ENCODE assay signal across 16 cellular contexts in the genomic region with DNA sequence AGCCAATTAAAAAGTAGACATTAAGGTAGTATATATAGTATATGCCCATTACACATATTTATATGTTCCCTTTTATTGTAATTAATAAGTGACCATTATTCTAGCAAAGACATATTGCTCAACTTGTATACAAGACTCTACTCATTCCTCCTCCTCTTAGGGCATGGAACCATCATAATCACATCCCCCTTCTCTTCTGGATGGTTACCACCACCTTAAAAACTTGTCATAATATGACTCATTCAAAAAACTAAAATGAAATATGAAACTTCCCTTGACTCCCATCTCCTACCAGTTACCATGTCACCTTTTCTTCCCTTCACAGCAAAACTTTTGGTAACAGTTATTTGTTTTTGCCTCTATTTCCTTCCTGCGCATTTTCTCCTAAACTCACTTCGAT.
DNase-seq lines count a peak whose midpoint lies in the region; ATAC-seq and TF ChIP-seq lines count a peak whose summit lies in the region.
"Had no signal": no experiment of that assay in that cellular context is flagged by ENCODE, and none has a peak within 500 bp of the region (broad histone marks: within the 10 kb centered on the region; RNA-seq: fewer than 3 reads in every experiment).

No MANE protein-coding gene starts in this region.

- POLR2A ChIA-PET in PC-3 (lab: Charles Lee; ENCODE audit: unreplicated experiment) = no interaction called here

- H3F3A ChIP-seq in PC-3 (ENCODE audit: low read length, unreplicated experiment) = no peaks in the 10 kb centered on the region

- TF ChIP-seq CTCF in PC-3 (conservative IDR thresholded peaks at IDR 0.05; ENCODE audit: low read depth, low read length) (no peak), epithelial cell of esophagus (IDR thresholded peaks at IDR 0.05; ENCODE audit: insufficient read depth, low read depth, low read length, missing control alignments) (no peak)

- H2AFZ ChIP-seq in PC-3 (ENCODE audit: low read length) = no peak overlapping the region
- H2AFZ ChIP-seq: GM23338 had no signal

- DNase-seq in stimulated activated naive CD8-positive, alpha-beta T cell treated with anti-CD3 and anti-CD28 coated beads, Interleukin-15, amount 100 ng/mL, for 72 hours = no peak
- DNase-seq in stimulated activated naive CD8-positive, alpha-beta T cell treated with anti-CD3 and anti-CD28 coated beads, Interleukin-15, Interleukin-2, amounts not matched to agents 100 U/mL and 50 U/mL, for 24 hours = no peak
- DNase-seq in PC-3 (peak; percentile 17), epithelial cell of esophagus (ENCODE audit: low read depth) (peak; percentile 15), NCI-H2196 (lab: John Stamatoyannopoulos, UW; ENCODE audit: unreplicated experiment) (no peak)
- DNase-seq in NK-92 treated with Interleukin-12 subunit alpha and Interleukin-12 subunit beta, amount 100 ng/mL, for 24 hours (lab: John Stamatoyannopoulos, UW) = no peak
- DNase-seq: ACHN; BE2C; C1 segment of cervical spinal cord; CD4-positive, CD25-positive, alpha-beta regulatory T cell; CD8-positive, alpha-beta memory T cell; COR-L47; DMS 273 treated with DMSO at 0.1 percent for 48 hours; HFFc6 had no signal

- ATAC-seq in stimulated activated naive CD8-positive, alpha-beta T cell treated with anti-CD3 and anti-CD28 coated beads, Interleukin-15, amount 100 ng/mL, for 72 hours = peak; percentile 49
- ATAC-seq in stimulated activated naive CD8-positive, alpha-beta T cell treated with anti-CD3 and anti-CD28 coated beads, Interleukin-15, Interleukin-2, amounts not matched to agents 100 U/mL and 50 U/mL, for 24 hours = no peak
- no peak for ATAC-seq in PC-3
- ATAC-seq: GM23338, HCT116 had no signal

- BruUV-seq in PC-3 (replicated peaks; lab: Mats Ljungman, UMichigan) = no TSS peak

- H3K9me3 Mint-ChIP-seq in stimulated activated naive CD8-positive, alpha-beta T cell treated with anti-CD3 and anti-CD28 coated beads, Interleukin-15, amount 100 ng/mL, for 72 hours = peaks cover 5 to 7% of the 10 kb centered on the region in 2 donors
- H3K9me3 Mint-ChIP-seq: GM23338, HFFc6 had no signal

- H3K9me2 ChIP-seq in PC-3 (replicated peaks; ENCODE audit: low read length) = no peaks in the 10 kb centered on the region

- H3K79me2 ChIP-seq in PC-3 (ENCODE audit: low read length) = no peaks in the 10 kb centered on the region

- H3K9me3 ChIP-seq in PC-3 (ENCODE audit: low read length) = no peaks in the 10 kb centered on the region
- H3K9me3 ChIP-seq: BE2C had no signal

- no peaks in the 10 kb centered on the region for H3K27me3 ChIP-seq in PC-3 (ENCODE audit: low read length)
- H3K27me3 ChIP-seq: BE2C had no signal

- H3K27me3 Mint-ChIP-seq in stimulated activated naive CD8-positive, alpha-beta T cell treated with anti-CD3 and anti-CD28 coated beads, Interleukin-15, amount 100 ng/mL, for 72 hours = no peaks in the 10 kb centered on the region

- H3K4me2 ChIP-seq in PC-3 (ENCODE audit: low read length) = no peak overlapping the region
- H3K4me2 ChIP-seq: GM23338 had no signal

- CTCF ChIA-PET in PC-3 (lab: Charles Lee) = no interaction called here

- H3K4me1 ChIP-seq in PC-3 (ENCODE audit: insufficient read depth, low read length) = no peaks in the 10 kb centered on the region
- H3K4me1 ChIP-seq: BE2C had no signal

- no peak overlapping the region for H3K9ac ChIP-seq in PC-3 (ENCODE audit: low read length)

- no peak overlapping the region for H3K4me3 ChIP-seq in PC-3 (ENCODE audit: low read length)
- no peak overlapping the region for H3K4me3 ChIP-seq in epithelial cell of esophagus (ENCODE audit: low read length)
- H3K4me3 ChIP-seq: GM23338 had no signal

- no peak overlapping the region for H3K27ac Mint-ChIP-seq in stimulated activated naive CD8-positive, alpha-beta T cell treated with anti-CD3 and anti-CD28 coated beads, Interleukin-15, amount 100 ng/mL, for 72 hours
- H3K27ac Mint-ChIP-seq: CD4-positive, CD25-positive, alpha-beta regulatory T cell; CD8-positive, alpha-beta memory T cell; GM23338; HFFc6 had no signal

- no peak overlapping the region for H3K27ac ChIP-seq in PC-3 (ENCODE audit: low read length)

- intact Hi-C loops in PC-3 (cut with micrococcal nuclease) = no loop called here

- H3K4me1 Mint-ChIP-seq in stimulated activated naive CD8-positive, alpha-beta T cell treated with anti-CD3 and anti-CD28 coated beads, Interleukin-15, amount 100 ng/mL, for 72 hours = peaks cover 6% of the 10 kb centered on the region
- H3K4me1 Mint-ChIP-seq: CD8-positive, alpha-beta memory T cell; GM23338 had no signal

- H4K20me1 ChIP-seq in PC-3 (ENCODE audit: low read length) = no peaks in the 10 kb centered on the region

- H3K4me3 Mint-ChIP-seq in stimulated activated naive CD8-positive, alpha-beta T cell treated with anti-CD3 and anti-CD28 coated beads, Interleukin-15, amount 100 ng/mL, for 72 hours = no peak overlapping the region
- H3K4me3 Mint-ChIP-seq: CD4-positive, CD25-positive, alpha-beta regulatory T cell; CD8-positive, alpha-beta memory T cell; GM23338; HFFc6 had no signal

- no peaks in the 10 kb centered on the region for H3K36me3 ChIP-seq in PC-3 (ENCODE audit: low read depth, low read length)
- H3K36me3 ChIP-seq: BE2C had no signal

Comparison
In these comparisons a context has a peak if more than half of its experiments do, and no peak if none do; other contexts are left out.
1. DNase-seq: peak in PC-3 (single experiment) and epithelial cell of esophagus (single experiment); none in stimulated activated naive CD8-positive, alpha-beta T cell treated with anti-CD3 and anti-CD28 coated beads, Interleukin-15, amount 100 ng/mL, for 72 hours (0 of 2), stimulated activated naive CD8-positive, alpha-beta T cell treated with anti-CD3 and anti-CD28 coated beads, Interleukin-15, Interleukin-2, amounts not matched to agents 100 U/mL and 50 U/mL, for 24 hours (single experiment), NCI-H2196 (single experiment) and NK-92 treated with Interleukin-12 subunit alpha and Interleukin-12 subunit beta, amount 100 ng/mL, for 24 hours (single experiment).